ENCODE assay signal across 1 cellular context in the genomic region with DNA sequence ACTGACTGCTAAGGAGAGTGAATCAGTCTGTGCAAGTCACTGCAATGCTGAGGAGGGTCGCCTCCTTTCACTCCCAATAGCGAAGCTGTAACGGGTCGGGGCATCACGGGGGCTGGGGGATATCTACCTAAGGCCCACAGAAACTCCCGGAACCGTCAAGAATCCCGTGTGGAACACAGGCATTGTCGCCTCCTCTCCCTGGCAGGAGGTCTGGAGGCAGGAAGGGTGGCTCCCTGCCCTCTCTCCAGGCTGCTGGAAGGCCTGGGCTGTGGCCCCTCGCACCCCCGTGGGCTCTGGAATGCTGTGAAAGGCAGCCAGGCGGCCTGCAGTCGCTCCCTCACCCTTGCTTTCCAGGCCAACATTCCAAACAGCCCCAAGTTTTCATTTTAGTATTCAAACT.
TF ChIP-seq lines count a peak whose summit lies in the region.

No MANE protein-coding gene starts in this region.

TF ChIP-seq in IMR-90, 13 proteins besides CTCF, POLR2A, EP300 and RAD21:
- TF ChIP-seq RFX5 (IDR thresholded peaks at IDR 0.05; ENCODE audit: low read depth, low read length) = no peak
- TF ChIP-seq CEBPB (IDR thresholded peaks at IDR 0.05; ENCODE audit: low read depth, low read length) = no peak
- TF ChIP-seq, protein P1, sequence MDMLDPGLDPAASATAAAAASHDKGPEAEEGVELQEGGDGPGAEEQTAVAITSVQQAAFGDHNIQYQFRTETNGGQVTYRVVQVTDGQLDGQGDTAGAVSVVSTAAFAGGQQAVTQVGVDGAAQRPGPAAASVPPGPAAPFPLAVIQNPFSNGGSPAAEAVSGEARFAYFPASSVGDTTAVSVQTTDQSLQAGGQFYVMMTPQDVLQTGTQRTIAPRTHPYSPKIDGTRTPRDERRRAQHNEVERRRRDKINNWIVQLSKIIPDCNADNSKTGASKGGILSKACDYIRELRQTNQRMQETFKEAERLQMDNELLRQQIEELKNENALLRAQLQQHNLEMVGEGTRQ (IDR thresholded peaks at IDR 0.05; ENCODE audit: low read depth, low read length) = no peak
